20 cellular contexts compared by ENCODE assay signal in the genomic region with DNA sequence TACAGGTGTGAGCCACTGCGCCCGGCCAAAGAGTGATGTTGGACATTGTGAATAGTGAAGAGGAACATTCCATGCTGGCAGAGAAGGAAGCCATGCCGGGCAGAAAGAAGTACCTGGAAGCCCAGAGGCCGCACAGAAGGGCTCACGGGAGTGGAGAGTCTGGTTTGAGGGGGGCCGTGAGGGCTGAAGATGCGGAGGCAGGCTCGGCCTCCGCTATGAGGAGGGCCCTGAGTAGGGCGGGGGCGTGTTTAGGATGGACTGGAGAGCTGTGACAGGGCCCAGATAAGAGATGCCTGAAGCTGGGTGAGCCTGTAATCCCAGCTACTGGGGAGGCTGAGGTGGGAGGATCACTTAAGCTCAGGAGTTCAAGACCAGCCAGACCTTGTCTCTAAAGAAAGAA. TPM values are rescaled to one million over a fixed set of nuclear protein-coding genes. Genes with fewer than 3 reads are reported as not detected.
DNase-seq lines count a peak whose midpoint lies in the region; ATAC-seq and TF ChIP-seq lines count a peak whose summit lies in the region.
"Had no signal": no experiment of that assay in that cellular context is flagged by ENCODE, and none has a peak within 500 bp of the region (broad histone marks: within the 10 kb centered on the region; RNA-seq: fewer than 3 reads in every experiment).

No MANE protein-coding gene starts in this region.

- H3K36me3 Mint-ChIP-seq in activated T-helper 17 cell treated with anti-CD3 and anti-CD28 coated beads, Interleukin-2, amount 50 U/mL, for 72 hours (ENCODE audit: low read depth), result peaks cover 26% of the 10 kb centered on the region
- H3K36me3 Mint-ChIP-seq in naive B cell, result peaks cover 0 to 16% of the 10 kb centered on the region in 2 donors

- H3K9me3 ChIP-seq in tibial artery, result no peaks in the 10 kb centered on the region
- H3K9me3 ChIP-seq: BE2C had no signal

- ATAC-seq in left ventricle myocardium superior, result no peak
- no peak for ATAC-seq in left cardiac atrium
- ATAC-seq in activated T-helper 17 cell treated with anti-CD3 and anti-CD28 coated beads, Interleukin-2, amount 50 U/mL, for 72 hours (replicated peaks), result no peak
- no peak for ATAC-seq in naive B cell (ENCODE audit: low read depth in 2 of 2)

- TF ChIP-seq CTCF in tibial artery (IDR thresholded peaks at IDR 0.05), result no peak

- H3K27me3 Mint-ChIP-seq in activated T-helper 17 cell treated with anti-CD3 and anti-CD28 coated beads, Interleukin-2, amount 50 U/mL, for 72 hours, result no peaks in the 10 kb centered on the region
- peaks cover 0 to 14% (median 11%) of the 10 kb centered on the region in 3 donors for H3K27me3 Mint-ChIP-seq in naive B cell

- intact Hi-C loops in left ventricle myocardium superior (cut with micrococcal nuclease) (no loop called here), left cardiac atrium (cut with DNase I) (no loop called here), tibial artery (cut with DNase I; ENCODE audit: low total_unique reads) (no loop called here)

- H3K27ac ChIP-seq in tibial artery, result no peak overlapping the region

- peaks cover 0 to 14% (median 12%) of the 10 kb centered on the region in 3 donors for H3K36me3 ChIP-seq in tibial artery
- H3K36me3 ChIP-seq: BE2C had no signal

- no peak overlapping the region for H3K4me3 ChIP-seq in tibial artery
- H3K4me3 ChIP-seq: lung had no signal

- H3K9me3 Mint-ChIP-seq in activated T-helper 17 cell treated with anti-CD3 and anti-CD28 coated beads, Interleukin-2, amount 50 U/mL, for 72 hours, result no peaks in the 10 kb centered on the region
- H3K9me3 Mint-ChIP-seq in naive B cell, result peaks cover 0 to 2% (median 0%) of the 10 kb centered on the region in 7 donors
- H3K9me3 Mint-ChIP-seq: activated naive CD4-positive, alpha-beta T cell treated with anti-CD3 and anti-CD28 coated beads for 36 hours had no signal

- peaks cover 28% of the 10 kb centered on the region for H3K4me1 Mint-ChIP-seq in activated T-helper 17 cell treated with anti-CD3 and anti-CD28 coated beads, Interleukin-2, amount 50 U/mL, for 72 hours
- H3K4me1 Mint-ChIP-seq in naive B cell, result peaks cover 27 to 40% (median 27%) of the 10 kb centered on the region in 3 donors

- H3K4me3 Mint-ChIP-seq in activated T-helper 17 cell treated with anti-CD3 and anti-CD28 coated beads, Interleukin-2, amount 50 U/mL, for 72 hours, result peak overlapping the region; percentile 86
- peak overlapping the region in 4 of 8 donors; percentile 14 to 80 (median 64) for H3K4me3 Mint-ChIP-seq in naive B cell

- H3K27me3 ChIP-seq in tibial artery, result no peaks in the 10 kb centered on the region
- H3K27me3 ChIP-seq: BE2C had no signal

- peak overlapping the region; percentile 55 for H3K27ac Mint-ChIP-seq in activated T-helper 17 cell treated with anti-CD3 and anti-CD28 coated beads, Interleukin-2, amount 50 U/mL, for 72 hours
- peak overlapping the region; percentile 47 to 100 (median 97) for H3K27ac Mint-ChIP-seq in naive B cell
- H3K27ac Mint-ChIP-seq: activated naive CD4-positive, alpha-beta T cell treated with anti-CD3 and anti-CD28 coated beads for 36 hours had no signal

- H3K4me1 ChIP-seq in tibial artery, result peaks cover 0 to 15% (median 12%) of the 10 kb centered on the region in 4 donors
- H3K4me1 ChIP-seq: BE2C had no signal

- DNase-seq in left ventricle myocardium superior, result peak; percentile 16
- DNase-seq in left cardiac atrium, result no peak
- DNase-seq in naive B cell, result no peak
- DNase-seq in SIG-M5 (lab: John Stamatoyannopoulos, UW), result no peak
- DNase-seq in LoVo (ENCODE audit: low spot score), result no peak
- DNase-seq in tibial artery, result no peak
- DNase-seq: activated CD4-positive, alpha-beta T cell treated with anti-CD3 and anti-CD28 coated beads for 48 hours; activated naive CD4-positive, alpha-beta T cell treated with anti-CD3 and anti-CD28 coated beads for 36 hours; BE2C; DND-41; effector CD8-positive, alpha-beta T cell; GOT3; NCI-H2107; NCI-H774; stimulated activated CD4-positive, alpha-beta T cell treated with anti-CD3 and anti-CD28 coated beads, Interleukin-4, amount 100 ng/mL, for 1 hour had no signal

RNA-seq across cellular contexts. Expression of a gene that starts 1.6 kb away (rescaled TPM):
- total RNA-seq in left ventricle myocardium superior (35.2 TPM), left cardiac atrium (10 to 100 TPM; 27.3 to 36.7 TPM)
- total RNA-seq in activated T-helper 17 cell treated with anti-CD3 and anti-CD28 coated beads, Interleukin-2, amount 50 U/mL, for 72 hours, result 10 to 100 TPM; 37.5 to 45.8 TPM
- 10 to 100 TPM in 5 of 6 donors, 1 to 10 TPM in 1; 9.8 to 20.7 (median 12.2) TPM for polyA plus RNA-seq in naive B cell (ENCODE audit: low read depth in 6 of 6)

RNA-seq across cellular contexts. Expression of a gene that starts 4.3 kb away (rescaled TPM):
- total RNA-seq in left ventricle myocardium superior (not detected), left cardiac atrium (not detected)
- total RNA-seq in activated T-helper 17 cell treated with anti-CD3 and anti-CD28 coated beads, Interleukin-2, amount 50 U/mL, for 72 hours, result not detected
- not detected for polyA plus RNA-seq in naive B cell (ENCODE audit: low read depth in 6 of 6)
- total RNA-seq: activated naive CD4-positive, alpha-beta T cell treated with anti-CD3 and anti-CD28 coated beads for 36 hours; bronchial epithelial cell; lung; omental fat pad; urinary bladder had no signal
- polyA plus RNA-seq: lung, urinary bladder had no signal

RNA-seq across cellular contexts. Expression of a gene that starts 32.7 kb away (rescaled TPM):
- total RNA-seq in left ventricle myocardium superior (1.2 TPM), left cardiac atrium (1 to 10 TPM; 1.4 to 1.5 TPM)
- 1 to 10 TPM in 1 of 2 donors, under 1 TPM in 1; 0.39 to 1.2 TPM for total RNA-seq in activated T-helper 17 cell treated with anti-CD3 and anti-CD28 coated beads, Interleukin-2, amount 50 U/mL, for 72 hours
- polyA plus RNA-seq in naive B cell (ENCODE audit: low read depth in 6 of 6), result 1 to 10 TPM in 1 of 6 donors, under 1 TPM in 4, not detected in 1; 0.38 to 2.2 (median 0.50) TPM
- total RNA-seq: urinary bladder had no signal

RNA-seq across cellular contexts. Expression of a gene that starts 33.1 kb away (rescaled TPM):
- total RNA-seq in left ventricle myocardium superior (79.5 TPM), left cardiac atrium (10 to 100 TPM; 82.3 to 96.9 TPM)
- 10 to 100 TPM; 31.3 to 57.8 TPM for total RNA-seq in activated T-helper 17 cell treated with anti-CD3 and anti-CD28 coated beads, Interleukin-2, amount 50 U/mL, for 72 hours
- polyA plus RNA-seq in naive B cell (ENCODE audit: low read depth in 6 of 6), result 10 to 100 TPM in 1 of 6 donors, 1 to 10 TPM in 5; 7.0 to 11.9 (median 8.6) TPM

RNA-seq across cellular contexts. Expression of a gene that starts 58.9 kb away (rescaled TPM):
- total RNA-seq in left ventricle myocardium superior, result 0.62 TPM
- total RNA-seq in left cardiac atrium, result 1 to 10 TPM; 1.4 to 2.9 TPM
- not detected for total RNA-seq in activated T-helper 17 cell treated with anti-CD3 and anti-CD28 coated beads, Interleukin-2, amount 50 U/mL, for 72 hours
- polyA plus RNA-seq in naive B cell (ENCODE audit: low read depth in 6 of 6), result under 1 TPM in 1 of 6 donors, not detected in 5; 0.10 TPM
- total RNA-seq: activated naive CD4-positive, alpha-beta T cell treated with anti-CD3 and anti-CD28 coated beads for 36 hours; bronchial epithelial cell had no signal
